ENCODE assay signal across 8 cellular contexts in the genomic region with DNA sequence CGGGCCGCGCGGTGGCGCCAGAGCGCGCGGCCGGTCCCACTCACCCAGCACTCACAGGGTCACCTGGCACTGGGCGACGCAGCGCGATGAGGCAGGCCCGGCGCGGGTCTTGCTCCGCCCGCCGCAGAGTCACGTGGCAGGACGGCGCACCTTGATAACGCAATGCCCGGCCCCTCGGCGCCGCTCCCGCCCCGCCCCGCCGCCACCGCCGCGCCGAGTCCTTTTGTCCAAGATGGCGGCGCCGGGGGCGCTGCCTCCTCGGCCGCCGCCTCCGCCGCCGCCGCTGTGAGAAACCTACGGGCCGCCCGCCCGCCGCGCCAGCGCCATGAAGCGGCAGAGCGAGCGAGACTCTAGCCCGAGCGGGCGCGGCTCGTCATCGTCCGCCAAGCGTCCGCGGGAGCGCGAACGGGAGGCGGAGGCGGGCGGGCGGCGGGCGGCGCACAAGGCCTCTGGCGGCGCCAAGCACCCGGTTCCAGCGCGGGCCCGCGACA. TPM values are rescaled to one million over a fixed set of nuclear protein-coding genes. Genes with fewer than 3 reads are reported as not detected.
DNase-seq lines count a peak whose midpoint lies in the region; ATAC-seq and TF ChIP-seq lines count a peak whose summit lies in the region.

A gene with protein sequence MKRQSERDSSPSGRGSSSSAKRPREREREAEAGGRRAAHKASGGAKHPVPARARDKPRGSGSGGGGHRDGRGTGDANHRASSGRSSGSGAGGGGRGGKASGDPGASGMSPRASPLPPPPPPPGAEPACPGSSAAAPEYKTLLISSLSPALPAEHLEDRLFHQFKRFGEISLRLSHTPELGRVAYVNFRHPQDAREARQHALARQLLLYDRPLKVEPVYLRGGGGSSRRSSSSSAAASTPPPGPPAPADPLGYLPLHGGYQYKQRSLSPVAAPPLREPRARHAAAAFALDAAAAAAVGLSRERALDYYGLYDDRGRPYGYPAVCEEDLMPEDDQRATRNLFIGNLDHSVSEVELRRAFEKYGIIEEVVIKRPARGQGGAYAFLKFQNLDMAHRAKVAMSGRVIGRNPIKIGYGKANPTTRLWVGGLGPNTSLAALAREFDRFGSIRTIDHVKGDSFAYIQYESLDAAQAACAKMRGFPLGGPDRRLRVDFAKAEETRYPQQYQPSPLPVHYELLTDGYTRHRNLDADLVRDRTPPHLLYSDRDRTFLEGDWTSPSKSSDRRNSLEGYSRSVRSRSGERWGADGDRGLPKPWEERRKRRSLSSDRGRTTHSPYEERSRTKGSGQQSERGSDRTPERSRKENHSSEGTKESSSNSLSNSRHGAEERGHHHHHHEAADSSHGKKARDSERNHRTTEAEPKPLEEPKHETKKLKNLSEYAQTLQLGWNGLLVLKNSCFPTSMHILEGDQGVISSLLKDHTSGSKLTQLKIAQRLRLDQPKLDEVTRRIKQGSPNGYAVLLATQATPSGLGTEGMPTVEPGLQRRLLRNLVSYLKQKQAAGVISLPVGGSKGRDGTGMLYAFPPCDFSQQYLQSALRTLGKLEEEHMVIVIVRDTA (plus strand): TSS at position 211 of the 491 bp plus-strand sequence. CDS start 115 bp downstream, at position 326.

- CTCF ChIA-PET in AG04449 (lab: Yijun Ruan, JAX) = interaction anchor here (0.9 to 4.4 kb wide), 16 partner anchors 10 to 824 kb away, joined by 3 to 95 read pairs (median 18); partner anchors contain the start of genes C3orf18, DCAF1 and MAPKAPK3
- CTCF ChIA-PET in WTC11 (lab: Charles Lee) = interaction anchor here (0.9 to 3.0 kb wide), 8 partner anchors 12 to 779 kb away, joined by 3 to 15 read pairs (median 5); partner anchors contain the start of genes CISH and DCAF1

- POLR2A ChIA-PET in AG04449 (lab: Yijun Ruan, JAX) = no interaction called here
- POLR2A ChIA-PET in WTC11 (lab: Charles Lee) = no interaction called here

- TF ChIP-seq CTCF in AG04449 (IDR thresholded peaks at IDR 0.05; ENCODE audit: insufficient read depth, low read length, missing control alignments) = peak; percentile 96
- no peak; the same call in 1 of the 2 replicates for TF ChIP-seq CTCF in WTC11 (IDR thresholded peaks at IDR 0.05)
- TF ChIP-seq CTCF in cardiac fibroblast (IDR thresholded peaks at IDR 0.05; ENCODE audit: low read depth, low read length) = peak; percentile 74

- H3K4me3 ChIP-seq in AG04449 (ENCODE audit: low read depth, low read length) (peak within 1 kb of the TSS; percentile 75), cardiac fibroblast (replicated peaks in 1 of 2; ENCODE audit: low read depth in 2 of 2, low read length in 2 of 2) (peak within 1 kb of the TSS; percentile 64 to 66)

- H3K27ac Mint-ChIP-seq in WTC11 (peak within 1 kb of the TSS; percentile 86), immature natural killer cell (peak within 1 kb of the TSS; percentile 70 to 91 (median 85))

- ATAC-seq in GM18870 (IDR thresholded peaks at IDR 0.05; ENCODE audit: unreplicated experiment) = peak; percentile 83
- peak; percentile 83 for ATAC-seq in HG03135 (IDR thresholded peaks at IDR 0.05; ENCODE audit: unreplicated experiment)
- peak; percentile 86 for ATAC-seq in WTC11

- H3K9me3 Mint-ChIP-seq in WTC11 (no peaks in the 10 kb centered on the region), immature natural killer cell (no peaks in the 10 kb centered on the region)

- peaks cover 71% of the 10 kb centered on the region for H3K36me3 Mint-ChIP-seq in WTC11
- peaks cover 5 to 36% (median 16%) of the 10 kb centered on the region in 3 donors for H3K36me3 Mint-ChIP-seq in immature natural killer cell

- DNase-seq in AG04449 (ENCODE audit: low read depth, low spot score) (peak; percentile 63), NCI-H2227 treated with DMSO at 0.1 percent for 48 hours (lab: John Stamatoyannopoulos, UW) (peak; percentile 86), WTC11 (ENCODE audit: low spot score) (peak; percentile 98), cardiac fibroblast (ENCODE audit: low read depth in 2 of 2) (peak; percentile 96 to 98), immature natural killer cell (peak; percentile 97)
- DNase-seq in stimulated activated CD4-positive, alpha-beta T cell treated with anti-CD3 and anti-CD28 coated beads, Interleukin-12 subunit alpha, Interleukin-12 subunit beta, amount 100 ng/mL, for 24 hours (ENCODE audit: low read depth in 2 of 2) = peak; percentile 93

- peaks cover 54% of the 10 kb centered on the region for H3K4me1 Mint-ChIP-seq in WTC11
- H3K4me1 Mint-ChIP-seq in immature natural killer cell = peaks cover 60 to 75% of the 10 kb centered on the region in 2 donors

- no peaks in the 10 kb centered on the region for H3K27me3 Mint-ChIP-seq in WTC11 (ENCODE audit: low read depth)
- peaks cover 4 to 10% (median 6%) of the 10 kb centered on the region in 3 donors for H3K27me3 Mint-ChIP-seq in immature natural killer cell (ENCODE audit: low read depth in 3 of 3)

- H3K4me3 Mint-ChIP-seq in WTC11 (peak within 1 kb of the TSS; percentile 76), immature natural killer cell (peak within 1 kb of the TSS; percentile 75 to 82 (median 81))

TF ChIP-seq in WTC11, 78 proteins besides CTCF, POLR2A, EP300 and RAD21 (continues in another document):
- no peak for TF ChIP-seq FOXJ3 (CRISPR knock-in tag; IDR thresholded peaks at IDR 0.05; ENCODE audit: borderline replicate concordance)
- TF ChIP-seq, protein P1, sequence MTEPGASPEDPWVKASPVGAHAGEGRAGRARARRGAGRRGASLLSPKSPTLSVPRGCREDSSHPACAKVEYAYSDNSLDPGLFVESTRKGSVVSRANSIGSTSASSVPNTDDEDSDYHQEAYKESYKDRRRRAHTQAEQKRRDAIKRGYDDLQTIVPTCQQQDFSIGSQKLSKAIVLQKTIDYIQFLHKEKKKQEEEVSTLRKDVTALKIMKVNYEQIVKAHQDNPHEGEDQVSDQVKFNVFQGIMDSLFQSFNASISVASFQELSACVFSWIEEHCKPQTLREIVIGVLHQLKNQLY (CRISPR knock-in tag; IDR thresholded peaks at IDR 0.05) = no peak
- no peak for TF ChIP-seq TCF7 (CRISPR knock-in tag; IDR thresholded peaks at IDR 0.05; ENCODE audit: low read depth)
- no peak for TF ChIP-seq NFYB (CRISPR knock-in tag; conservative IDR thresholded peaks at IDR 0.05; ENCODE audit: low read depth)
- no peak for TF ChIP-seq EMX1 (CRISPR knock-in tag; IDR thresholded peaks at IDR 0.05)
- TF ChIP-seq, protein P2, sequence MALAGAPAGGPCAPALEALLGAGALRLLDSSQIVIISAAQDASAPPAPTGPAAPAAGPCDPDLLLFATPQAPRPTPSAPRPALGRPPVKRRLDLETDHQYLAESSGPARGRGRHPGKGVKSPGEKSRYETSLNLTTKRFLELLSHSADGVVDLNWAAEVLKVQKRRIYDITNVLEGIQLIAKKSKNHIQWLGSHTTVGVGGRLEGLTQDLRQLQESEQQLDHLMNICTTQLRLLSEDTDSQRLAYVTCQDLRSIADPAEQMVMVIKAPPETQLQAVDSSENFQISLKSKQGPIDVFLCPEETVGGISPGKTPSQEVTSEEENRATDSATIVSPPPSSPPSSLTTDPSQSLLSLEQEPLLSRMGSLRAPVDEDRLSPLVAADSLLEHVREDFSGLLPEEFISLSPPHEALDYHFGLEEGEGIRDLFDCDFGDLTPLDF (CRISPR knock-in tag; IDR thresholded peaks at IDR 0.05) = no peak
- TF ChIP-seq, protein P3, sequence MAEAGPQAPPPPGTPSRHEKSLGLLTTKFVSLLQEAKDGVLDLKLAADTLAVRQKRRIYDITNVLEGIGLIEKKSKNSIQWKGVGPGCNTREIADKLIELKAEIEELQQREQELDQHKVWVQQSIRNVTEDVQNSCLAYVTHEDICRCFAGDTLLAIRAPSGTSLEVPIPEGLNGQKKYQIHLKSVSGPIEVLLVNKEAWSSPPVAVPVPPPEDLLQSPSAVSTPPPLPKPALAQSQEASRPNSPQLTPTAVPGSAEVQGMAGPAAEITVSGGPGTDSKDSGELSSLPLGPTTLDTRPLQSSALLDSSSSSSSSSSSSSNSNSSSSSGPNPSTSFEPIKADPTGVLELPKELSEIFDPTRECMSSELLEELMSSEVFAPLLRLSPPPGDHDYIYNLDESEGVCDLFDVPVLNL (CRISPR knock-in tag; IDR thresholded peaks at IDR 0.05; ENCODE audit: borderline replicate concordance, low read depth) = no peak
- TF ChIP-seq ZNF317 (CRISPR knock-in tag; IDR thresholded peaks at IDR 0.05; ENCODE audit: borderline replicate concordance, low read depth) = no peak
- 0 out of 2 replicates have a peak, but pooled peaks have one; percentile 57 for TF ChIP-seq ZNF138 (CRISPR knock-in tag; conservative IDR thresholded peaks at IDR 0.05)
- no peak for TF ChIP-seq TEAD4 (CRISPR knock-in tag; IDR thresholded peaks at IDR 0.05)
- no peak for TF ChIP-seq ERG (CRISPR knock-in tag; IDR thresholded peaks at IDR 0.05)
- TF ChIP-seq ZSCAN18 (CRISPR knock-in tag; IDR thresholded peaks at IDR 0.05) = no peak
- peak; percentile 36; the same call in 1 of the 2 replicates for TF ChIP-seq TEAD1 (CRISPR knock-in tag; IDR thresholded peaks at IDR 0.05)

RNA-seq across cellular contexts. Expression of the gene that starts here (rescaled TPM):
- 53.9 to 55.6 TPM (median 55.4 TPM) in 3 replicates for total RNA-seq in WTC11 (2021)
- 10 to 100 TPM; 10.3 to 12.1 (median 11.3) TPM for polyA plus RNA-seq in immature natural killer cell

Comparison
In these comparisons a context has a peak if more than half of its experiments do, and no peak if none do; other contexts are left out.
1. Peak in every context shown above with its lines: DNase-seq, ATAC-seq and H3K4me3 ChIP-seq.